In the genomic region with DNA sequence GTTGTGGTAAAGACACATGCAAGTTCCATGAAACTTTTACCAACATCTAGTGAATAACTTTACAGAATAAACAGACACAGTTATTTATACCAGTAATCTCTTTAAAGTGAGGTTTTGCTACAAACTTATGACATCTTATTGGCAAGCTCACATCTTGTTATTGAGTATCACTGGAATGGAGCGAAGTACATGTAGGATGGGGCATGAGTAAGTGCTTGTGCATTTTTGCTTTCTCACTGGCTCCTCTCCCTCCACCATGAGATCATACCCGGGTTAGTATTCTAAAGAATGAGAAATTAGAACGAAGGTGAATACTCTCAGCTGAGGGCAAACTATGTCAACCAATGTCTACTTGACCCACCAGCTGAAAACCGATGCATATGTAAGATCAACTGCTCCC, we compare ENCODE assay signal across 13 cellular contexts.
"Had no signal": no experiment of that assay in that cellular context is flagged by ENCODE, and none has a peak within 500 bp of the region (broad histone marks: within the 10 kb centered on the region; RNA-seq: fewer than 3 reads in every experiment).

No MANE protein-coding gene starts in this region.

- H3K27ac ChIP-seq: breast epithelium, esophagus squamous epithelium, right lobe of liver had no signal

- H3K9me3 ChIP-seq: breast epithelium, esophagus squamous epithelium, right lobe of liver had no signal

- H3K4me1 ChIP-seq: breast epithelium, esophagus squamous epithelium, right lobe of liver had no signal

- ATAC-seq: mucosa of descending colon; naive thymus-derived CD8-positive, alpha-beta T cell; right lobe of liver had no signal

- H3K27me3 ChIP-seq: breast epithelium, esophagus squamous epithelium, right lobe of liver had no signal

- H3K36me3 ChIP-seq: breast epithelium, esophagus squamous epithelium, right lobe of liver had no signal

- DNase-seq: activated naive CD4-positive, alpha-beta T cell treated with anti-CD3 and anti-CD28 coated beads, Interleukin-2, amount 50 U/mL, for 16 hours; activated T-cell treated with anti-CD3 and anti-CD28 coated beads, Interleukin-2, amount 50 U/mL, for 1 hour; amygdala; esophagus squamous epithelium; immature natural killer cell; mammary epithelial cell; mucosa of descending colon; naive thymus-derived CD8-positive, alpha-beta T cell; posterior cingulate gyrus; right lobe of liver; stimulated activated CD4-positive, alpha-beta T cell treated with anti-CD3 and anti-CD28 coated beads, Interleukin-2, amount 100 ng/mL, for 48 hours; stimulated activated naive CD4-positive, alpha-beta T cell treated with Interleukin-2 at 50 U/mL for 16 hours had no signal

- H3K4me3 ChIP-seq: breast epithelium, esophagus squamous epithelium, mucosa of descending colon, right lobe of liver had no signal
